ENCODE assay signal across 1 cellular context in the genomic region with DNA sequence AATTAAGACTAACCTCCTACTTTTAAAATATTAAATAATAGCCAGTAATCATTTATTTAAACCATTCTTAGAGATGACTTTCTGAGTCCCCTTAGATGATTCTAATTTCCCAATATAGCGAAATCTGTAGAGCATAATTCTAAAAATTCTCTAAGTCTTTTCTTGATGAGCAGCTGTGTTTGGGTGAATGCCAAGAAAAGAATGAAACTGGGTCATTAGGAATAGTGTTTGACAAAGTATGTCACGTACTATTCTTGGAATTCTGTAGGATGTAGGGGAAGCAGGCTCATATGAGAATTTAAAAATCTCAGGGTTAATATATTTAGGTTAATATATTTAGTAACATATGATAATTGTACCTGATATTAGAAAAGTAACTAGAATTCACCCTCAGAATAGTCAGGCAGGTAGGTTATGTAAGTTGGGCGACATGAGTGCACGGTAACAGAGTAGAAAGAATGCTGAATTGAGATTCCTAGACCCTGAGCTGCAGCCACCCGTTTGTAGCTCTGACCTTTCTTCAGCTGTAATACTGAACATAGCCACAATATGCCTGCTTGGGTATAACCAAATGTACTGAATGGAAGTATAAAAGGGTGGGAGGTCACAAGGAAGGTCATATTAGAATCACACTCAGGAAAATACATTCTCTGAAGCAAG.
TF ChIP-seq lines count a peak whose summit lies in the region.

No MANE protein-coding gene starts in this region.

TF ChIP-seq in GM12878, 131 proteins besides CTCF, POLR2A, EP300 and RAD21 (continued from another document):
- no peak for TF ChIP-seq PKNOX1 (IDR thresholded peaks at IDR 0.05)
- TF ChIP-seq ZBTB33 (IDR thresholded peaks at IDR 0.05) = no peak
- no peak for TF ChIP-seq E2F8 (IDR thresholded peaks at IDR 0.05; ENCODE audit: low read depth, partially characterized antibody)
- no peak for TF ChIP-seq KDM1A (IDR thresholded peaks at IDR 0.05; ENCODE audit: borderline replicate concordance)
- TF ChIP-seq CREM (IDR thresholded peaks at IDR 0.05; ENCODE audit: low read depth) = no peak
- no peak for TF ChIP-seq RUNX3 (IDR thresholded peaks at IDR 0.05; ENCODE audit: low read length)
